ENCODE assay signal across 9 cellular contexts in the genomic region with DNA sequence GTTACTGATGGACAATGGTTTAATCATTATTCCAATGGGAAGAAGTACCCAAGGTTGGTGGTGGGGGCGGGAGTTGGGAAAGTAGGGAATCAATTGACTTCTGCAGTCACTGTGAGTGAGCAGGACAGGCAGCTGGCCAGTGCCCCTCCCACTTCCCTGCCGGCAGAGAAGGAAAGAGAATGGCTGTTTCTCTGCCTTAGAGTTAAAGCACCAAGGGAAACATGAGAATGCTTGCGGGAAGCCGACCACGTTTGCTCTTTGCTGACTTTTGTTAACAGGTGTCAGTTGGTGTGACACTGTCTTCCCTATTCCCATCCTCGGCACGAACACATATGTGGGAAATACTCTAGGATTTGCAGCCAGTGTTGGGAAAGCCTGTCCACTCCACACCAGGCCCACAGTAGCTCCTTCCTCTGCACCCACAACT. TPM values are rescaled to one million over a fixed set of nuclear protein-coding genes. Genes with fewer than 3 reads are reported as not detected.
DNase-seq lines count a peak whose midpoint lies in the region; ATAC-seq and TF ChIP-seq lines count a peak whose summit lies in the region.
"Had no signal": no experiment of that assay in that cellular context is flagged by ENCODE, and none has a peak within 500 bp of the region (broad histone marks: within the 10 kb centered on the region; RNA-seq: fewer than 3 reads in every experiment).

No MANE protein-coding gene starts in this region.

- no peaks in the 10 kb centered on the region for H3K9me3 Mint-ChIP-seq in activated naive CD8-positive, alpha-beta T cell treated with anti-CD3 and anti-CD28 coated beads for 36 hours
- H3K9me3 Mint-ChIP-seq: central memory CD8-positive, alpha-beta T cell had no signal

- no peak for TF ChIP-seq CTCF in testis (IDR thresholded peaks at IDR 0.05)

- no peaks in the 10 kb centered on the region for H3K36me3 ChIP-seq in testis (ENCODE audit: low read depth, missing control alignments)

- peak; percentile 34 for DNase-seq in LoVo (ENCODE audit: low spot score)
- DNase-seq in ecto neural progenitor cell (ENCODE audit: low spot score) = peak; percentile 59
- DNase-seq in left lobe of liver (ENCODE audit: low spot score) = no peak
- DNase-seq in testis = peak; percentile 63
- no peak for DNase-seq in activated effector memory CD4-positive, alpha-beta T cell treated with anti-CD3 and anti-CD28 coated beads, Interleukin-2, amount 50 U/mL, for 16 hours
- no peak for DNase-seq in GM19240 (ENCODE audit: insufficient read length, low spot score)
- DNase-seq in activated CD4-positive, alpha-beta T cell treated with anti-CD3 and anti-CD28 coated beads, Interleukin-2, amount 50 U/mL, for 48 hours = no peak
- DNase-seq in activated naive CD8-positive, alpha-beta T cell treated with anti-CD3 and anti-CD28 coated beads for 36 hours = no peak

- no peaks in the 10 kb centered on the region for H3K9me3 ChIP-seq in testis

- no peaks in the 10 kb centered on the region for H3K27me3 Mint-ChIP-seq in activated naive CD8-positive, alpha-beta T cell treated with anti-CD3 and anti-CD28 coated beads for 36 hours
- H3K27me3 Mint-ChIP-seq: central memory CD8-positive, alpha-beta T cell had no signal

- intact Hi-C loops in testis (cut with DNase I; ENCODE audit: low total_unique reads) = no loop called here

- 20 to 31% methylated on average over 7 of the region's 7 CpGs for WGBS in testis, 2 donors

- ATAC-seq in left lobe of liver = peak; percentile 82

- no peak overlapping the region for H3K27ac ChIP-seq in testis

- no peaks in the 10 kb centered on the region for H3K36me3 Mint-ChIP-seq in activated naive CD8-positive, alpha-beta T cell treated with anti-CD3 and anti-CD28 coated beads for 36 hours

- no peak for TF ChIP-seq POLR2A in testis (IDR thresholded peaks at IDR 0.05)

- no peak overlapping the region for H3K4me3 Mint-ChIP-seq in activated naive CD8-positive, alpha-beta T cell treated with anti-CD3 and anti-CD28 coated beads for 36 hours
- H3K4me3 Mint-ChIP-seq: central memory CD8-positive, alpha-beta T cell had no signal

- no peak overlapping the region for H3K27ac Mint-ChIP-seq in activated naive CD8-positive, alpha-beta T cell treated with anti-CD3 and anti-CD28 coated beads for 36 hours

- H3K4me1 ChIP-seq in testis = peaks cover 14% of the 10 kb centered on the region

- no peak overlapping the region for H3K4me3 ChIP-seq in testis

- H3K4me1 Mint-ChIP-seq in activated naive CD8-positive, alpha-beta T cell treated with anti-CD3 and anti-CD28 coated beads for 36 hours = no peaks in the 10 kb centered on the region
- H3K4me1 Mint-ChIP-seq: central memory CD8-positive, alpha-beta T cell had no signal

- no peaks in the 10 kb centered on the region for H3K27me3 ChIP-seq in testis

RNA-seq across cellular contexts. Expression of gene MFSD1, which starts 33.5 kb away (rescaled TPM):
- total RNA-seq in left lobe of liver (28.5 TPM), testis (10 to 100 TPM; 30.6 to 33.9 TPM)
- 32.3 TPM for polyA plus RNA-seq in testis (ENCODE audit: insufficient read depth, low read depth, low replicate concordance)
- 10 to 100 TPM; 17.0 to 18.5 TPM for total RNA-seq in activated naive CD8-positive, alpha-beta T cell treated with anti-CD3 and anti-CD28 coated beads for 36 hours

RNA-seq across cellular contexts. Expression of gene RARRES1, which starts 36.1 kb away (rescaled TPM):
- 1.3 TPM for total RNA-seq in left lobe of liver
- total RNA-seq in testis = under 1 TPM; 0.24 to 0.31 TPM
- 9.7 TPM for polyA plus RNA-seq in testis (ENCODE audit: insufficient read depth, low read depth, low replicate concordance)
- not detected for total RNA-seq in activated naive CD8-positive, alpha-beta T cell treated with anti-CD3 and anti-CD28 coated beads for 36 hours

Comparison
In these comparisons a context has a peak if more than half of its experiments do, and no peak if none do; other contexts are left out.
1. DNase-seq: peak in LoVo (single experiment), ecto neural progenitor cell (single experiment) and testis (single experiment); none in left lobe of liver (single experiment), activated effector memory CD4-positive, alpha-beta T cell treated with anti-CD3 and anti-CD28 coated beads, Interleukin-2, amount 50 U/mL, for 16 hours (single experiment), GM19240 (single experiment), activated CD4-positive, alpha-beta T cell treated with anti-CD3 and anti-CD28 coated beads, Interleukin-2, amount 50 U/mL, for 48 hours (0 of 2) and activated naive CD8-positive, alpha-beta T cell treated with anti-CD3 and anti-CD28 coated beads for 36 hours (single experiment).